8 cellular contexts compared by ENCODE assay signal in the genomic region with DNA sequence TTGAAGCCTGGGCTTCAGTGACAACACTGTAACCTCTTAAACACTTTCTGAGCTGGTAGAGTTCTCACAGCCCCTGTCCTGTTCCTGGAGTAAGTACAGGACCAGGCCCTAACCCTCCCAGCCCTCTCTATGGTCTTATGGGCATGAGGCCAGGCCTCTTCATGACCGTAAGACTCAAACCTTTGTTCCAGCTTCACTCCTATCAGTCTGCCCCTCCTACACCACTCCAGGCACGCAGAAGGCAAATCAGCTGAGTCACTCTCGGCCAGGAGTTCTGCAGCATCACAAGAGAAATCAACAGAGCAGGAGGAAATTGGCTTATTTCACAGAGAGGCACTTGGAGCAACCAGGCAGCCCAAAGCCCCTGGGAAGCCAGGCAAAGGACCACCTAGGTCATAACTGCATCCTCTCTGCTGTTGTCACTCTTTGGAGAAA. TPM values are rescaled to one million over a fixed set of nuclear protein-coding genes. Genes with fewer than 3 reads are reported as not detected.
A peak's percentile ranks its signal among the peaks of the same experiment; 100 is the strongest.
DNase-seq lines count a peak whose midpoint lies in the region; TF ChIP-seq lines count a peak whose summit lies in the region.

No MANE protein-coding gene starts in this region.

- no peak overlapping the region for H3K4me2 ChIP-seq in parathyroid adenoma (ENCODE audit: low read length)

- DNase-seq in GM03348 (ENCODE audit: low spot score) (peak; percentile 27), NCI-H226 (peak; percentile 88), colonic mucosa (peak; percentile 45), NCI-H2081 treated with DMSO at 0.1 percent for 48 hours (lab: John Stamatoyannopoulos, UW) (no peak), GM13976 (ENCODE audit: low spot score) (no peak), osteocyte (ENCODE audit: extremely low spot score, unreplicated experiment) (no peak)
- no peak for DNase-seq in activated CD4-positive, alpha-beta T cell treated with anti-CD3 and anti-CD28 coated beads for 4 hours

- H3K27ac ChIP-seq in colonic mucosa (no peak overlapping the region), parathyroid adenoma (peak overlapping the region; percentile 29)

- intact Hi-C loops in colonic mucosa (cut with DNase I): no loop called here

- H3K36me3 ChIP-seq in colonic mucosa: no peaks in the 10 kb centered on the region
- H3K36me3 ChIP-seq in parathyroid adenoma (ENCODE audit: control insufficient read depth, insufficient read depth, low read length): no peaks in the 10 kb centered on the region

- H3K9ac ChIP-seq in colonic mucosa (ENCODE audit: low read depth in 2 of 2, low read length in 2 of 2) (no peak overlapping the region), parathyroid adenoma (no peak overlapping the region)

- H3K27me3 Mint-ChIP-seq in osteocyte (ENCODE audit: unreplicated experiment): peaks cover 54% of the 10 kb centered on the region

- H3K9me3 Mint-ChIP-seq in osteocyte (ENCODE audit: unreplicated experiment): no peaks in the 10 kb centered on the region

- TF ChIP-seq CTCF in colonic mucosa (IDR thresholded peaks at IDR 0.05) (no peak), parathyroid adenoma (IDR thresholded peaks at IDR 0.05) (no peak), GM13976 (IDR thresholded peaks at IDR 0.05; ENCODE audit: borderline replicate concordance, control extremely low read depth, extremely low read depth, insufficient read depth, missing control alignments) (no peak), osteocyte (IDR thresholded peaks at IDR 0.05) (no peak)

- H3K4me3 Mint-ChIP-seq in osteocyte (ENCODE audit: unreplicated experiment): no peak overlapping the region

- no peaks in the 10 kb centered on the region for H3K4me1 Mint-ChIP-seq in osteocyte (ENCODE audit: unreplicated experiment)

- no peaks in the 10 kb centered on the region for H3K9me3 ChIP-seq in colonic mucosa
- H3K9me3 ChIP-seq in parathyroid adenoma (ENCODE audit: control insufficient read depth, low read length): no peaks in the 10 kb centered on the region

- no peaks in the 10 kb centered on the region for H3K27me3 ChIP-seq in colonic mucosa
- H3K27me3 ChIP-seq in parathyroid adenoma (ENCODE audit: control insufficient read depth, insufficient read depth, low read length): no peaks in the 10 kb centered on the region

- H3K4me1 ChIP-seq in colonic mucosa: no peaks in the 10 kb centered on the region
- H3K4me1 ChIP-seq in parathyroid adenoma: peaks cover 11% of the 10 kb centered on the region

- peak overlapping the region; percentile 65 for H2AFZ ChIP-seq in parathyroid adenoma

- in situ Hi-C loops in GM13976 (cut with MboI; ENCODE audit: low sequenced_read_pairs, unreplicated experiment): no loop called here

- no peak overlapping the region for H3K27ac Mint-ChIP-seq in osteocyte (ENCODE audit: unreplicated experiment)

- no peak overlapping the region for H3K4me3 ChIP-seq in colonic mucosa
- H3K4me3 ChIP-seq in parathyroid adenoma (ENCODE audit: low read depth, low read length): no peak overlapping the region

- H3K79me2 ChIP-seq in parathyroid adenoma: no peaks in the 10 kb centered on the region

- H3K36me3 Mint-ChIP-seq in osteocyte (ENCODE audit: unreplicated experiment): no peaks in the 10 kb centered on the region

RNA-seq across cellular contexts. Expression of a gene that starts 25.3 kb away (rescaled TPM):
- total RNA-seq in colonic mucosa (10 to 100 TPM; 18.9 to 27.2 TPM), osteocyte (45.0 and 51.4 TPM in 2 replicates)

Comparison
In these comparisons a context has a peak if more than half of its experiments do, and no peak if none do; other contexts are left out.
1. DNase-seq: peak in GM03348 (single experiment), NCI-H226 (single experiment) and colonic mucosa (single experiment); none in NCI-H2081 treated with DMSO at 0.1 percent for 48 hours (single experiment), GM13976 (single experiment), osteocyte (single experiment) and activated CD4-positive, alpha-beta T cell treated with anti-CD3 and anti-CD28 coated beads for 4 hours (0 of 2).